Comparison of ENCODE assay signal across 1 cellular context in genomic region chr16:78353610-78354009, GRCh38.
TF ChIP-seq lines count a peak whose summit lies in the region.

No MANE protein-coding gene starts in this region.

TF ChIP-seq in K562, 482 proteins besides CTCF, POLR2A, EP300 and RAD21 (continued from another document):
- TF ChIP-seq, protein P1, sequence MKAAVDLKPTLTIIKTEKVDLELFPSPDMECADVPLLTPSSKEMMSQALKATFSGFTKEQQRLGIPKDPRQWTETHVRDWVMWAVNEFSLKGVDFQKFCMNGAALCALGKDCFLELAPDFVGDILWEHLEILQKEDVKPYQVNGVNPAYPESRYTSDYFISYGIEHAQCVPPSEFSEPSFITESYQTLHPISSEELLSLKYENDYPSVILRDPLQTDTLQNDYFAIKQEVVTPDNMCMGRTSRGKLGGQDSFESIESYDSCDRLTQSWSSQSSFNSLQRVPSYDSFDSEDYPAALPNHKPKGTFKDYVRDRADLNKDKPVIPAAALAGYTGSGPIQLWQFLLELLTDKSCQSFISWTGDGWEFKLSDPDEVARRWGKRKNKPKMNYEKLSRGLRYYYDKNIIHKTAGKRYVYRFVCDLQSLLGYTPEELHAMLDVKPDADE (conservative IDR thresholded peaks at IDR 0.05; ENCODE audit: control insufficient read depth, low read depth, low read length) = no peak
- no peak for TF ChIP-seq ILF3 (IDR thresholded peaks at IDR 0.05; ENCODE audit: borderline replicate concordance)
- TF ChIP-seq MAFK (IDR thresholded peaks at IDR 0.05; ENCODE audit: low read length) = peak; percentile 70
- no peak for TF ChIP-seq POLR2H (tag; IDR thresholded peaks at IDR 0.05; ENCODE audit: low read depth)
- no peak for TF ChIP-seq ZNF384 (IDR thresholded peaks at IDR 0.05; ENCODE audit: low read depth, low read length)
- peak; percentile 40; the same call in 1 of the 2 replicates for TF ChIP-seq MAFF (IDR thresholded peaks at IDR 0.05; ENCODE audit: low read length)
